ENCODE assay signal across 8 cellular contexts in the genomic region with DNA sequence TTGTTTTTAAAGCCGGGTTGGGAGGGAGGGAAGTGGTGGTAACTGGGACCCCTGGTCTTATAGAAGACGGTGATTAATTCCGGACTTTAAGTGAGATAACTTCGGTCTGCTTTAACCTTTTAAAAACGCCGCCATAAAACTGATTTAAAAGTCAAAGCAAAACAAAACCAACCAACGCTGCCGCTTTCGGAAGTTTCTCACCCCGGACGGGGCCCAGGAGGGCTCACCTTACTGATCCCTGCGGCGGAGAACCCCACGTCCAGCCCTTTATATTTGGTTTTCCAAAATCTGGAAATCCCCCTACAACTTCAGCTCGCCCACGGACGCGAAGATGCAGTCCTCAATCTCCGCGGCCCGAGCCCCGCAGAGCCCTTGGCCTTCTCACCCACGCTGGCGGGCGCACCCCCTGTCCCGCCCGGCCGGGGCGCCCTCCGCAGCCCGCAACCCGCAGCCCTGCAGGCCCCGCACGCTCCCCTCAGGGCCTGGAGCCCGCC. TPM values are rescaled to one million over a fixed set of nuclear protein-coding genes. Genes with fewer than 3 reads are reported as not detected.
DNase-seq lines count a peak whose midpoint lies in the region; ATAC-seq and TF ChIP-seq lines count a peak whose summit lies in the region.

No MANE protein-coding gene starts in this region.

- no peaks in the 10 kb centered on the region for H3K9me3 ChIP-seq in SK-N-MC (ENCODE audit: low read depth, low read length)
- no peaks in the 10 kb centered on the region for H3K9me3 ChIP-seq in naive thymus-derived CD4-positive, alpha-beta T cell (ENCODE audit: control insufficient read depth in 2 of 3, low read length in 3 of 3)

- H3K36me3 Mint-ChIP-seq in effector memory CD8-positive, alpha-beta T cell (ENCODE audit: insufficient read depth), result peaks cover 15% of the 10 kb centered on the region
- H3K36me3 Mint-ChIP-seq in naive thymus-derived CD4-positive, alpha-beta T cell, result peaks cover 0 to 22% (median 4%) of the 10 kb centered on the region in 5 donors
- peaks cover 5% of the 10 kb centered on the region for H3K36me3 Mint-ChIP-seq in type B pancreatic cell

- no peaks in the 10 kb centered on the region for H3K9me3 Mint-ChIP-seq in effector memory CD8-positive, alpha-beta T cell
- H3K9me3 Mint-ChIP-seq in naive thymus-derived CD4-positive, alpha-beta T cell, result peaks cover 0 to 7% (median 0%) of the 10 kb centered on the region in 11 donors
- no peaks in the 10 kb centered on the region for H3K9me3 Mint-ChIP-seq in type B pancreatic cell

- H3K27me3 ChIP-seq in naive thymus-derived CD4-positive, alpha-beta T cell (ENCODE audit: control insufficient read depth in 2 of 2, insufficient read depth in 2 of 2, low read length in 2 of 2), result no peaks in the 10 kb centered on the region

- no peak overlapping the region for H3K27ac ChIP-seq in SK-N-MC
- H3K27ac ChIP-seq in naive thymus-derived CD4-positive, alpha-beta T cell (ENCODE audit: low read depth, low read length), result peak overlapping the region; percentile 78

- intact Hi-C loops in naive thymus-derived CD4-positive, alpha-beta T cell (cut with micrococcal nuclease), result loop anchor here (1.0 to 10.0 kb wide), 11 partner anchors 13 to 2000 kb away; a partner anchor contains a TSS

- peak overlapping the region; percentile 41 to 87 for H3K27ac Mint-ChIP-seq in effector memory CD8-positive, alpha-beta T cell
- peak overlapping the region; percentile 56 to 92 (median 83) for H3K27ac Mint-ChIP-seq in naive thymus-derived CD4-positive, alpha-beta T cell
- peak overlapping the region; percentile 69 for H3K27ac Mint-ChIP-seq in type B pancreatic cell

- CTCF ChIA-PET in naive thymus-derived CD4-positive, alpha-beta T cell (lab: Charles Lee), result no interaction called here

- peak overlapping the region; percentile 73 for H3K9ac ChIP-seq in SK-N-MC (ENCODE audit: insufficient read length)

- peak; percentile 63 for ATAC-seq in HG03066 (IDR thresholded peaks at IDR 0.05; ENCODE audit: low read depth, unreplicated experiment)
- ATAC-seq in effector memory CD8-positive, alpha-beta T cell (replicated peaks), result peak; percentile 77
- peak; percentile 71 for ATAC-seq in naive thymus-derived CD4-positive, alpha-beta T cell

- peak overlapping the region; percentile 82 for H3K4me3 ChIP-seq in SK-N-MC
- peak overlapping the region; percentile 79 for H3K4me3 ChIP-seq in naive thymus-derived CD4-positive, alpha-beta T cell (ENCODE audit: low read length)

- peak; percentile 38 for TF ChIP-seq CTCF in type B pancreatic cell (conservative IDR thresholded peaks at IDR 0.05)

- H3K36me3 ChIP-seq in SK-N-MC (ENCODE audit: insufficient read depth, low read length), result no peaks in the 10 kb centered on the region
- H3K36me3 ChIP-seq in naive thymus-derived CD4-positive, alpha-beta T cell (ENCODE audit: control insufficient read depth in 2 of 3, insufficient read depth in 3 of 3, low read length in 3 of 3), result no peaks in the 10 kb centered on the region

- H3K27me3 Mint-ChIP-seq in effector memory CD8-positive, alpha-beta T cell, result no peaks in the 10 kb centered on the region
- no peaks in the 10 kb centered on the region for H3K27me3 Mint-ChIP-seq in naive thymus-derived CD4-positive, alpha-beta T cell
- peaks cover 4% of the 10 kb centered on the region for H3K27me3 Mint-ChIP-seq in type B pancreatic cell

- H3K4me1 Mint-ChIP-seq in effector memory CD8-positive, alpha-beta T cell (ENCODE audit: low read depth in 2 of 2), result peaks cover 42 to 57% of the 10 kb centered on the region in 2 donors
- H3K4me1 Mint-ChIP-seq in naive thymus-derived CD4-positive, alpha-beta T cell, result peaks cover 35 to 59% (median 54%) of the 10 kb centered on the region in 7 donors
- peaks cover 25% of the 10 kb centered on the region for H3K4me1 Mint-ChIP-seq in type B pancreatic cell (ENCODE audit: unreplicated experiment)

- peak overlapping the region; percentile 83 for H3K4me3 Mint-ChIP-seq in effector memory CD8-positive, alpha-beta T cell
- H3K4me3 Mint-ChIP-seq in naive thymus-derived CD4-positive, alpha-beta T cell, result peak overlapping the region; percentile 81 to 98 (median 92)
- H3K4me3 Mint-ChIP-seq in type B pancreatic cell, result peak overlapping the region; percentile 89

- POLR2A ChIA-PET in naive thymus-derived CD4-positive, alpha-beta T cell (lab: Charles Lee), result no interaction called here

- peak; percentile 39 for DNase-seq in stimulated activated CD4-positive, alpha-beta T cell treated with anti-CD3 and anti-CD28 coated beads, Interleukin-12 subunit alpha, Interleukin-12 subunit beta, amount 100 ng/mL, for 4 hours
- DNase-seq in stimulated activated CD4-positive, alpha-beta T cell treated with anti-CD3 and anti-CD28 coated beads, Interleukin-1b, Interleukin-23, amount 100 ng/mL, for 48 hours, result no peak
- DNase-seq in SK-N-MC (ENCODE audit: low read depth, low spot score) (no peak), type B pancreatic cell (ENCODE audit: extremely low spot score, unreplicated experiment) (no peak), ecto neural progenitor cell (ENCODE audit: low spot score) (no peak)
- DNase-seq in effector memory CD8-positive, alpha-beta T cell, result peak in 1 of 3 experiments; percentile 48
- peak in 4 of 9 donors; percentile 56 to 69 (median 66) for DNase-seq in naive thymus-derived CD4-positive, alpha-beta T cell

- no peaks in the 10 kb centered on the region for H3K4me1 ChIP-seq in naive thymus-derived CD4-positive, alpha-beta T cell (ENCODE audit: control insufficient read depth in 2 of 2, insufficient read depth in 2 of 2, low read length in 2 of 2)

RNA-seq across cellular contexts. Expression of a gene that starts 0.4 kb away (rescaled TPM):
- 10 to 100 TPM; 12.0 to 50.3 (median 19.0) TPM for total RNA-seq in naive thymus-derived CD4-positive, alpha-beta T cell
- 10 to 100 TPM; 14.6 to 25.8 TPM for polyA plus RNA-seq in naive thymus-derived CD4-positive, alpha-beta T cell
- 22.7 and 46.9 TPM in 2 replicates for total RNA-seq in type B pancreatic cell (ENCODE audit: low replicate concordance)

RNA-seq across cellular contexts. Expression of a gene that starts 29.6 kb away (rescaled TPM):
- total RNA-seq in naive thymus-derived CD4-positive, alpha-beta T cell, result not detected
- polyA plus RNA-seq in naive thymus-derived CD4-positive, alpha-beta T cell, result not detected
- 0.17 TPM in 2 replicates for total RNA-seq in type B pancreatic cell (ENCODE audit: low replicate concordance)
